14 cellular contexts compared by ENCODE assay signal in the genomic region with DNA sequence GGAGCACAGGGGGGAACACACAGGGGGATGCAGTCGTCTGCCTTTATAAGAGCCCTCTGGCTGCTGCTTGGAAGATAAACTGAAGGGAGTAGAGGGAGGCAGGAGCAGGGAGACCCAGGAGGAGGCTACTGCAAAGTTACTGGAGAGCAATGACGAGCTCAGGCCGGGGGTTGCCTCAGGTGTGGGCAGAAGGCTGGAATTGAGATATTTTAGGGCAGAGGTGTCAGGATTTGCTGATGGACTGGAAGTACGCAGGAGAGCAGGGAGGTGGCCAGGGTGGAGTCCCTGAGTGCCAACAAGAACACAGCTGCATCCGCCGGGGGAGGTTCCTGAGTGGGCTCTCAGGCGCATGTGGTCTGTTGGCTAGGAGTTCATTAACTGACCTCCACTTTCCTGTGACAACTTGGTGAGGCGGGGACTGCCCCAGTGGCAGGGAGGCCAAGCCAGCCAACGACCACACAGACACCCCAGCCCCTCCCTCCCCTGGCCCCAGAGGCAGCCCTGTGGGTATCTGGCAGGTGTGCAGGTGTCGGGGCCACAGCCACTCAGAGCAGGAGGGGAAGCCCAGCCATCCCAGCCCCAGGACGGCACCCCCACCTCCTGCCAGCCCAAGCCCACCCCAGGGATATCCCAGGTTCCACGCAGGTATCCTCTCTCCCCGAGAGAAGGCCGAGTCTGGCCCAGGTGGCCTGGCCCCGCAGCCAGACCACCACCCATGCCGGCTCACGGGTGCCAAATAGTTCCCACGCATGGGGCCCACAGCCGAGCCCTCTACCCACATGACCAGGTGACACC.
A peak's percentile ranks its signal among the peaks of the same experiment; 100 is the strongest.
DNase-seq lines count a peak whose midpoint lies in the region; ATAC-seq and TF ChIP-seq lines count a peak whose summit lies in the region.
"Had no signal": no experiment of that assay in that cellular context is flagged by ENCODE, and none has a peak within 500 bp of the region (broad histone marks: within the 10 kb centered on the region; RNA-seq: fewer than 3 reads in every experiment).

No MANE protein-coding gene starts in this region.

- no peak overlapping the region for H4K12ac ChIP-seq in trophoblast cell (ENCODE audit: low read depth, low read length)

- no peak overlapping the region for H4K8ac ChIP-seq in trophoblast cell (ENCODE audit: low read depth, low read length)

- H3K36me3 Mint-ChIP-seq in activated naive CD4-positive, alpha-beta T cell treated with anti-CD3 and anti-CD28 coated beads, Interleukin-2, amount 50 U/mL, for 24 hours: peaks cover 20% of the 10 kb centered on the region

- H3K27ac ChIP-seq in WERI-Rb-1: peak overlapping the region; percentile 89
- H3K27ac ChIP-seq in trophoblast cell (ENCODE audit: low read depth, low read length): no peak overlapping the region
- no peak overlapping the region for H3K27ac ChIP-seq in colonic mucosa
- H3K27ac ChIP-seq: lower lobe of right lung had no signal

- H3K23ac ChIP-seq in trophoblast cell (ENCODE audit: low read length): no peak overlapping the region

- no peaks in the 10 kb centered on the region for H3K79me1 ChIP-seq in trophoblast cell (ENCODE audit: low read length)

- H3K27ac Mint-ChIP-seq in activated naive CD4-positive, alpha-beta T cell treated with anti-CD3 and anti-CD28 coated beads, Interleukin-2, amount 50 U/mL, for 24 hours: peak overlapping the region; percentile 31
- H3K27ac Mint-ChIP-seq: T-helper 2 cell treated with Interferon-gamma antibody and Interleukin-4, amounts not matched to agents 5 μg/mL and 100 μg/mL, for 36 hours had no signal

- no peak overlapping the region for H2BK5ac ChIP-seq in trophoblast cell (ENCODE audit: low read depth, low read length, poor library complexity)

- H3K4me1 Mint-ChIP-seq in activated naive CD4-positive, alpha-beta T cell treated with anti-CD3 and anti-CD28 coated beads, Interleukin-2, amount 50 U/mL, for 24 hours: peaks cover 32% of the 10 kb centered on the region

- no peaks in the 10 kb centered on the region for H3K27me3 Mint-ChIP-seq in activated naive CD4-positive, alpha-beta T cell treated with anti-CD3 and anti-CD28 coated beads, Interleukin-2, amount 50 U/mL, for 24 hours

- H3K36me3 ChIP-seq in WERI-Rb-1 (peaks cover 90% of the 10 kb centered on the region), trophoblast cell (ENCODE audit: control insufficient read depth in 1 of 2, insufficient read depth in 2 of 2, low read length in 2 of 2) (peaks cover 56 to 62% of the 10 kb centered on the region in 2 experiments), colonic mucosa (no peaks in the 10 kb centered on the region)

- no peak overlapping the region for H2AK5ac ChIP-seq in trophoblast cell (ENCODE audit: low read length)

- WGBS in trophoblast cell (ENCODE audit: extremely low coverage, insufficient coverage, insufficient read length): no CpG with 5 or more reads among the region's 19 CpGs

- H3K9me3 Mint-ChIP-seq in activated naive CD4-positive, alpha-beta T cell treated with anti-CD3 and anti-CD28 coated beads, Interleukin-2, amount 50 U/mL, for 24 hours: no peaks in the 10 kb centered on the region
- H3K9me3 Mint-ChIP-seq: T-helper 2 cell treated with Interferon-gamma antibody and Interleukin-4, amounts not matched to agents 5 μg/mL and 100 μg/mL, for 36 hours had no signal

- no peak overlapping the region for H3K18ac ChIP-seq in trophoblast cell (ENCODE audit: low read length)

- TF ChIP-seq CTCF in WERI-Rb-1 (IDR thresholded peaks at IDR 0.05; ENCODE audit: low read depth, low read length) (no peak), colonic mucosa (IDR thresholded peaks at IDR 0.05) (no peak)

- H3K4me3 ChIP-seq in WERI-Rb-1 (ENCODE audit: low read depth, low read length) (no peak overlapping the region), trophoblast cell (ENCODE audit: low read depth, low read length) (no peak overlapping the region), colonic mucosa (no peak overlapping the region)
- H3K4me3 ChIP-seq: adrenal gland, lower lobe of right lung, stomach had no signal

- no peak for DNase-seq in activated naive CD4-positive, alpha-beta T cell treated with anti-CD3 and anti-CD28 coated beads, Interleukin-2, amount 50 U/mL, for 16 hours
- DNase-seq in WERI-Rb-1 (no peak), trophoblast cell (peak; percentile 55), colonic mucosa (no peak), EL (no peak)
- DNase-seq: adrenal gland; effector memory CD4-positive, alpha-beta T cell; lower lobe of right lung; NCI-H2081 treated with DMSO at 0.1 percent for 48 hours; stomach had no signal

- no peak overlapping the region for H3K14ac ChIP-seq in trophoblast cell (ENCODE audit: low read length)

- no peaks in the 10 kb centered on the region for H3K27me3 ChIP-seq in WERI-Rb-1 (ENCODE audit: insufficient read depth, low read depth, severe bottlenecking)
- no peaks in the 10 kb centered on the region for H3K27me3 ChIP-seq in trophoblast cell (ENCODE audit: insufficient read depth, low read length)
- H3K27me3 ChIP-seq in colonic mucosa: no peaks in the 10 kb centered on the region
- H3K27me3 ChIP-seq: adrenal gland, stomach had no signal

- no peak overlapping the region for H3K9ac ChIP-seq in trophoblast cell (ENCODE audit: low read length)
- H3K9ac ChIP-seq in colonic mucosa (ENCODE audit: low read depth in 2 of 2, low read length in 2 of 2): no peak overlapping the region

- peaks cover 3 to 7% of the 10 kb centered on the region in 2 experiments for H3K4me1 ChIP-seq in trophoblast cell (ENCODE audit: control insufficient read depth in 1 of 2, insufficient read depth in 2 of 2, low read length in 2 of 2)
- H3K4me1 ChIP-seq in colonic mucosa: no peaks in the 10 kb centered on the region

- no peak overlapping the region for H3K4ac ChIP-seq in trophoblast cell (ENCODE audit: low read depth, low read length)

- H2AFZ ChIP-seq in trophoblast cell (ENCODE audit: insufficient read depth, low read length, poor library complexity): no peak overlapping the region

- no peak overlapping the region for H2BK120ac ChIP-seq in trophoblast cell (ENCODE audit: insufficient read depth, low read length, poor library complexity)

- ATAC-seq in GM21737 (IDR thresholded peaks at IDR 0.05; ENCODE audit: unreplicated experiment) (peak; percentile 42), HG02938 (IDR thresholded peaks at IDR 0.05; ENCODE audit: unreplicated experiment) (no peak)

- H3K79me2 ChIP-seq in trophoblast cell (ENCODE audit: control insufficient read depth, insufficient read depth, low read length, poor library complexity): no peaks in the 10 kb centered on the region

- no peak overlapping the region for H4K91ac ChIP-seq in trophoblast cell (ENCODE audit: low read depth, low read length)

- no peaks in the 10 kb centered on the region for H3K9me3 ChIP-seq in WERI-Rb-1 (ENCODE audit: severe bottlenecking)
- peaks cover 4% of the 10 kb centered on the region for H3K9me3 ChIP-seq in trophoblast cell (ENCODE audit: insufficient read depth, low read depth, low read length)
- no peaks in the 10 kb centered on the region for H3K9me3 ChIP-seq in colonic mucosa
- H3K9me3 ChIP-seq: adrenal gland, lower lobe of right lung, stomach had no signal

- H2BK12ac ChIP-seq in trophoblast cell (ENCODE audit: low read length): no peak overlapping the region

- H3K4me2 ChIP-seq in trophoblast cell (ENCODE audit: low read length): no peak overlapping the region

- no peak overlapping the region for H3K4me3 Mint-ChIP-seq in activated naive CD4-positive, alpha-beta T cell treated with anti-CD3 and anti-CD28 coated beads, Interleukin-2, amount 50 U/mL, for 24 hours
- H3K4me3 Mint-ChIP-seq: T-helper 2 cell treated with Interferon-gamma antibody and Interleukin-4, amounts not matched to agents 5 μg/mL and 100 μg/mL, for 36 hours had no signal

- intact Hi-C loops in colonic mucosa (cut with DNase I): no loop called here

Comparison
In these comparisons a context has a peak if more than half of its experiments do, and no peak if none do; other contexts are left out.
1. DNase-seq: peak in trophoblast cell (2 of 2); none in activated naive CD4-positive, alpha-beta T cell treated with anti-CD3 and anti-CD28 coated beads, Interleukin-2, amount 50 U/mL, for 16 hours (single experiment), WERI-Rb-1 (single experiment), colonic mucosa (single experiment) and EL (single experiment).